Comparison of ENCODE assay signal across 8 cellular contexts in the genomic region with DNA sequence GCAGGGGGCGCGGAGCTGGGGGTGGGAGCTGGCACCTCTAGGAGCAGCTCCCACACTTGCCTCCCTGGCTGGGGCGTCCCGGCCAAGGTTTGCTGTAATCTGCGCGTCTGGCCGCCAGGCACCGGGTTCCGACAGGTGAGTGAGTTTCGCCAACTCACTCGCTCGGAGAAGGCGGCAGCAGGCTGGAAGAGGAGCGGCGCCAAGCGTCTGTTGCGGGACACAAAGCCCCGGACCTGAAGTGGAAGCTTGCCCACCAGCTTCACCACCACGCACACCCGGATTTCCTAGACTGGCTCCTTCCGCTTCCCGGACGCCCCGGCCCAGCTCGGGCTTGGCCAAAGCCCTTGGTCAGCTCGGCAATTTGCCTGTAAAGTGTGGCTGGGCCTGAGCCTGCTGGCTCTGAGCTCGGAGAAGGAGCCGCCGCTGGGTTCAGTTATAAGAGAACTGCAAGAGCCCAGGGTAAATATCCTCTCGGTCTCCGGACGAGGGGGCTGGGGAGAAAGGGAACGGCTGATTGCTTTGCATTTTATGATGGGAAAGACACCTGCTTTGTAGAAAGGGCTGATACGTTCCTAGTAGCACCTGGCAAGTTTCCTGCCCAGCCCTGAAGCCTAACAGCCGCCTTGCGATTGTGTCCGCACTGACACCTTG. TPM values are rescaled to one million over a fixed set of nuclear protein-coding genes. Genes with fewer than 3 reads are reported as not detected.
DNase-seq lines count a peak whose midpoint lies in the region; ATAC-seq, FAIRE-seq and TF ChIP-seq lines count a peak whose summit lies in the region.

No MANE protein-coding gene starts in this region.

- H3K4me3 Mint-ChIP-seq in stimulated activated memory B cell treated with anti-CD40 and anti-IgM and Interleukin-4, amounts not matched to agents 10 μg/mL and 1 μg/mL and 100 μg/mL, for 72 hours, result no peak overlapping the region

- no peak overlapping the region for H3K27ac Mint-ChIP-seq in stimulated activated memory B cell treated with anti-CD40 and anti-IgM and Interleukin-4, amounts not matched to agents 10 μg/mL and 1 μg/mL and 100 μg/mL, for 72 hours

- TF ChIP-seq CTCF in BJ (IDR thresholded peaks at IDR 0.05; ENCODE audit: insufficient read depth, low read depth, low read length) (no peak), brain microvascular endothelial cell (IDR thresholded peaks at IDR 0.05; ENCODE audit: low read depth, low read length, missing control alignments) (peak; percentile 21), kidney (IDR thresholded peaks at IDR 0.05; ENCODE audit: borderline replicate concordance, extremely low read depth, insufficient read depth) (no peak)

- POLR2A ChIA-PET in BJ (lab: Charles Lee), result no interaction called here

- peak; percentile 20 for ATAC-seq in stimulated activated memory B cell treated with anti-CD40 and anti-IgM and Interleukin-4, amounts not matched to agents 10 μg/mL and 1 μg/mL and 100 μg/mL, for 72 hours
- ATAC-seq in HG03565 (IDR thresholded peaks at IDR 0.05; ENCODE audit: unreplicated experiment), result no peak

- FAIRE-seq in kidney (lab: Jason Lieb, UNC), result no peak

- H3K9ac ChIP-seq in kidney (ENCODE audit: low read length in 2 of 2), result peak overlapping the region in 1 of 2 donors; percentile 53

- H3K27me3 Mint-ChIP-seq in stimulated activated memory B cell treated with anti-CD40 and anti-IgM and Interleukin-4, amounts not matched to agents 10 μg/mL and 1 μg/mL and 100 μg/mL, for 72 hours, result peaks cover 47% of the 10 kb centered on the region

- intact Hi-C loops in kidney (cut with DNase I), result loop anchor here (10.0 kb wide), 1 partner anchor 194 kb away; no protein-coding TSS in a partner anchor

- no peaks in the 10 kb centered on the region for H3K9me3 Mint-ChIP-seq in stimulated activated memory B cell treated with anti-CD40 and anti-IgM and Interleukin-4, amounts not matched to agents 10 μg/mL and 1 μg/mL and 100 μg/mL, for 72 hours

- H3K9me3 ChIP-seq in kidney (ENCODE audit: control insufficient read depth in 1 of 2, low read length in 2 of 2), result no peaks in the 10 kb centered on the region

- no peaks in the 10 kb centered on the region for H3K36me3 ChIP-seq in BJ (ENCODE audit: control insufficient read depth, insufficient read depth, low read length)
- H3K36me3 ChIP-seq in brain microvascular endothelial cell (replicated peaks), result no peaks in the 10 kb centered on the region
- no peaks in the 10 kb centered on the region for H3K36me3 ChIP-seq in kidney (ENCODE audit: control insufficient read depth in 1 of 2, insufficient read depth in 2 of 2, low read length in 2 of 2)

- peaks cover 23% of the 10 kb centered on the region for H3K27me3 ChIP-seq in BJ (ENCODE audit: control insufficient read depth, insufficient read depth, low read length)
- H3K27me3 ChIP-seq in brain microvascular endothelial cell (replicated peaks), result peaks cover 15% of the 10 kb centered on the region

- in situ Hi-C loops in brain microvascular endothelial cell (cut with HindIII; ENCODE audit: low pct_ligation_motif_present, low sequenced_read_pairs), result no loop called here

- H3K4me3 ChIP-seq in BJ (ENCODE audit: low read depth, low read length), result peak overlapping the region; percentile 30
- peak overlapping the region; percentile 58 for H3K4me3 ChIP-seq in brain microvascular endothelial cell (ENCODE audit: low read depth, low read length)
- peak overlapping the region; percentile 30 to 78 for H3K4me3 ChIP-seq in kidney (ENCODE audit: low read length in 2 of 2)

- no peaks in the 10 kb centered on the region for H3K4me1 Mint-ChIP-seq in stimulated activated memory B cell treated with anti-CD40 and anti-IgM and Interleukin-4, amounts not matched to agents 10 μg/mL and 1 μg/mL and 100 μg/mL, for 72 hours

- H3K27ac ChIP-seq in brain microvascular endothelial cell (no peak overlapping the region), kidney (ENCODE audit: low read depth in 2 of 2, low read length in 2 of 2) (peak overlapping the region; percentile 61 to 72)

- DNase-seq in BJ (ENCODE audit: low read depth) (no peak), MV-4-11 (lab: John Stamatoyannopoulos, UW) (peak; percentile 18), brain microvascular endothelial cell (no peak), kidney (peak; percentile 87), SW 1271 (lab: John Stamatoyannopoulos, UW) (no peak)
- DNase-seq in stimulated activated naive CD4-positive, alpha-beta T cell (lab: John Stamatoyannopoulos, UW), result no peak

- no peaks in the 10 kb centered on the region for H3K36me3 Mint-ChIP-seq in stimulated activated memory B cell treated with anti-CD40 and anti-IgM and Interleukin-4, amounts not matched to agents 10 μg/mL and 1 μg/mL and 100 μg/mL, for 72 hours

- CTCF ChIA-PET in BJ (lab: Yijun Ruan, JAX), result interaction anchor here (0.6 to 2.0 kb wide), 4 partner anchors 10 to 102 kb away, joined by 3 to 11 read pairs (median 4); no protein-coding TSS in a partner anchor

- H3K4me1 ChIP-seq in kidney (ENCODE audit: control insufficient read depth in 1 of 2, insufficient read depth in 1 of 2, low read depth in 1 of 2, low read length in 2 of 2), result peaks cover 4 to 6% of the 10 kb centered on the region in 2 donors

RNA-seq across cellular contexts. Expression of gene GNA14, which starts 0.5 kb away (rescaled TPM):
- 0.22 and 0.25 TPM in 2 replicates for polyA plus RNA-seq in BJ (2011; rRNA removed)
- 0.28 TPM in 1 of 2 replicates, not detected in the other for polyA minus RNA-seq in BJ (2011; rRNA and poly(A)+ RNA removed)
- 10.4 TPM for total RNA-seq in kidney
- 6.5 TPM for polyA plus RNA-seq in kidney (ENCODE audit: insufficient read depth, low read depth, low replicate concordance)

Comparison
In these comparisons a context has a peak if more than half of its experiments do, and no peak if none do; other contexts are left out.
1. DNase-seq: peak in MV-4-11 (single experiment) and kidney (single experiment); none in BJ (single experiment), brain microvascular endothelial cell (single experiment), SW 1271 (0 of 2) and stimulated activated naive CD4-positive, alpha-beta T cell (0 of 6).
2. Peak in every context shown above with its lines, with median percentiles within 50 percentile points of each other: H3K4me3 ChIP-seq.